ENCODE assay signal across 1 cellular context in genomic region chr9:124089631-124090488, GRCh38.
TF ChIP-seq lines count a peak whose summit lies in the region.

No MANE protein-coding gene starts in this region.

TF ChIP-seq in GM12878, 131 proteins besides CTCF, POLR2A, EP300 and RAD21 (continued from another document):
- TF ChIP-seq BCL3 (IDR thresholded peaks at IDR 0.05; ENCODE audit: borderline replicate concordance, insufficient read depth, low read depth, low read length, poor library complexity, severe bottlenecking) (peak; percentile 51), NR2F1 (conservative IDR thresholded peaks at IDR 0.05) (peak; percentile 48; the same call in 1 of the 2 replicates), BMI1 (IDR thresholded peaks at IDR 0.05; ENCODE audit: borderline replicate concordance) (peak; percentile 78; the same call in 1 of the 2 replicates), SKIL (IDR thresholded peaks at IDR 0.05; ENCODE audit: low read depth, poor library complexity, severe bottlenecking) (peak; percentile 55), ATF7 (IDR thresholded peaks at IDR 0.05; ENCODE audit: low read depth) (peak; percentile 81), IKZF1 (conservative IDR thresholded peaks at IDR 0.05) (peak; percentile 40), PAX5 (IDR thresholded peaks at IDR 0.05; ENCODE audit: borderline replicate concordance, low read depth, low read length) (0 out of 2 replicates have a peak, but pooled peaks have one; percentile 20), POU2F2 (IDR thresholded peaks at IDR 0.05; ENCODE audit: borderline replicate concordance, low read depth, low read length) (peak; percentile 17; the same call in 1 of the 3 replicates), MEF2B (IDR thresholded peaks at IDR 0.05; ENCODE audit: partially characterized antibody, poor library complexity, severe bottlenecking) (peak; percentile 99), ZNF687 (IDR thresholded peaks at IDR 0.05) (peak; percentile 19; the same call in 1 of the 2 replicates), SMARCA5 (IDR thresholded peaks at IDR 0.05) (peak; percentile 80; the same call in 1 of the 2 replicates), IRF4 (IDR thresholded peaks at IDR 0.05; ENCODE audit: low read depth, low read length) (peak; percentile 51; the same call in 1 of the 2 replicates), BCL11A (IDR thresholded peaks at IDR 0.05; ENCODE audit: low read depth, low read length) (peak; percentile 87), NBN (IDR thresholded peaks at IDR 0.05) (peak; percentile 78), RELB (IDR thresholded peaks at IDR 0.05; ENCODE audit: low read depth) (peak; percentile 80; the same call in 1 of the 2 replicates)
